24 cellular contexts compared by ENCODE assay signal in the genomic region with DNA sequence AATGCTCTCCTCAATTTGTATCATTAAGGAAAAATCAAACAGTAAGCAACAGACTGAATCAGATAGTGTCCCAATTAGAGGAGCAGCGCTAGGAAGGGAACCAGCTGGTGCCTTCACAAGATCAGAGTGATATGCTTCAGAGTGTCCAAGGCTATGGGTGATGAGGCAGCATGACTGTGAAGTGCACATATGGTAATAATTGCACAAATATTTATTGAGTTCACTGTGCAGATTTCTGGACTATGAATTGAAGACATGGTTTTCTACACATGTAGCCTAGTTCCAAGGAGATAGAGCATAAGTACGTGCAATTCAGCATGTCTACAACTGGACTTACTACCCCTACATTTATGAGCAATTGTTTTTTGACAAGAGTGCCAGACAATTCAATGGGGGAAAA.
DNase-seq lines count a peak whose midpoint lies in the region; ATAC-seq and TF ChIP-seq lines count a peak whose summit lies in the region.
"Had no signal": no experiment of that assay in that cellular context is flagged by ENCODE, and none has a peak within 500 bp of the region (broad histone marks: within the 10 kb centered on the region; RNA-seq: fewer than 3 reads in every experiment).

No MANE protein-coding gene starts in this region.

- CTCF ChIA-PET in AG04449 (lab: Yijun Ruan, JAX), result interaction anchor here (1.9 to 6.9 kb wide), 3 partner anchors 10 to 207 kb away, joined by 7 to 286 read pairs (median 72); no protein-coding TSS in a partner anchor

- ATAC-seq in GM21528 (IDR thresholded peaks at IDR 0.05; ENCODE audit: low FRiP score, unreplicated experiment), result no peak
- ATAC-seq: activated CD8-positive, alpha-beta T cell treated with anti-CD3 and anti-CD28 coated beads for 36 hours; left colon; Panc1; stimulated activated naive B cell treated with anti-CD40 and anti-IgM and Interleukin-4, amounts not matched to agents 10 μg/mL and 1 μg/mL and 100 μg/mL, for 72 hours had no signal

- DNase-seq in AG04449 (ENCODE audit: low read depth, low spot score), result peak; percentile 67
- peak; percentile 93 for DNase-seq in EH (ENCODE audit: low read depth)
- peak; percentile 50 for DNase-seq in NCI-H1694 (lab: John Stamatoyannopoulos, UW)
- peak; percentile 62 for DNase-seq in fibroblast of peridontal ligament (ENCODE audit: extremely low read depth)
- no peak for DNase-seq in OCI-M2 (lab: John Stamatoyannopoulos, UW; ENCODE audit: unreplicated experiment)
- DNase-seq in cortex of kidney (lab: John Stamatoyannopoulos, UW), result no peak
- DNase-seq in mucosa of gallbladder (ENCODE audit: low spot score), result no peak
- DNase-seq: activated CD8-positive, alpha-beta T cell treated with anti-CD3 and anti-CD28 coated beads for 36 hours; activated naive CD4-positive, alpha-beta T cell treated with anti-CD3 and anti-CD28 coated beads for 36 hours; BE2C; CD8-positive, alpha-beta memory T cell; left colon; mesenchymal stem cell; NCI-H1048; NCI-H2029; NCI-H526 treated with DMSO at 0.1 percent for 48 hours; pancreas; SHP77; small intestine; stimulated activated naive B cell treated with anti-CD40 and anti-IgM and Interleukin-4, amounts not matched to agents 10 μg/mL and 1 μg/mL and 100 μg/mL, for 72 hours; upper lobe of left lung had no signal

- POLR2A ChIA-PET in AG04449 (lab: Yijun Ruan, JAX), result interaction anchor here (0.7 kb wide), 1 partner anchor 206 kb away, joined by 3 read pairs; no protein-coding TSS in a partner anchor

- no peak overlapping the region for H3K4me3 ChIP-seq in AG04449 (ENCODE audit: low read depth, low read length)
- H3K4me3 ChIP-seq: pancreas, right atrium auricular region, upper lobe of left lung had no signal

- no peak for TF ChIP-seq CTCF in AG04449 (IDR thresholded peaks at IDR 0.05; ENCODE audit: insufficient read depth, low read length, missing control alignments)

Comparison
In these comparisons a context has a peak if more than half of its experiments do, and no peak if none do; other contexts are left out.
1. DNase-seq: peak in AG04449 (single experiment), EH (single experiment), NCI-H1694 (single experiment) and fibroblast of peridontal ligament (single experiment); none in OCI-M2 (single experiment), cortex of kidney (single experiment) and mucosa of gallbladder (single experiment).